ENCODE assay signal across 1 cellular context in the genomic region with DNA sequence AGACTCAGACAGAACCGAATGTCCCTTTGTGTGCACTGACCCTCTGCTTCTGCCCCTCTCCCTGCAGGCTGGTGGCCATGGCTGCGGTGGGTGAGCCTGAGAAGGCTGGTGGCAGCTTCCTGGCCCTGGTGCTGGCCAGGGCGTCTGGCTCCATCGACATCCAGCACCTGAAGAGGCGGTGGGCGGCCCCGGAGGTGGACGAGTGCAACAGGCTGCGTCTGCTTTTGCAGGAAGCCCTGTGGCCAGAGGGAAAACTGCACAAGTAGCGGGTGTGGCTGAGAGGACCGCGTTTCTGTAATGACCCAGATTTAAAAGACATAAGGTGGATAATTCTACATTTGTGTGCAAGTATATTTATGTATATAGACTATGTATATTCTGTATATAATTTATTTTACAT.
TF ChIP-seq lines count a peak whose summit lies in the region.

No MANE protein-coding gene starts in this region.

TF ChIP-seq in GM23338, 12 proteins besides CTCF, POLR2A, EP300 and RAD21 (continued from another document):
- TF ChIP-seq, protein P1, sequence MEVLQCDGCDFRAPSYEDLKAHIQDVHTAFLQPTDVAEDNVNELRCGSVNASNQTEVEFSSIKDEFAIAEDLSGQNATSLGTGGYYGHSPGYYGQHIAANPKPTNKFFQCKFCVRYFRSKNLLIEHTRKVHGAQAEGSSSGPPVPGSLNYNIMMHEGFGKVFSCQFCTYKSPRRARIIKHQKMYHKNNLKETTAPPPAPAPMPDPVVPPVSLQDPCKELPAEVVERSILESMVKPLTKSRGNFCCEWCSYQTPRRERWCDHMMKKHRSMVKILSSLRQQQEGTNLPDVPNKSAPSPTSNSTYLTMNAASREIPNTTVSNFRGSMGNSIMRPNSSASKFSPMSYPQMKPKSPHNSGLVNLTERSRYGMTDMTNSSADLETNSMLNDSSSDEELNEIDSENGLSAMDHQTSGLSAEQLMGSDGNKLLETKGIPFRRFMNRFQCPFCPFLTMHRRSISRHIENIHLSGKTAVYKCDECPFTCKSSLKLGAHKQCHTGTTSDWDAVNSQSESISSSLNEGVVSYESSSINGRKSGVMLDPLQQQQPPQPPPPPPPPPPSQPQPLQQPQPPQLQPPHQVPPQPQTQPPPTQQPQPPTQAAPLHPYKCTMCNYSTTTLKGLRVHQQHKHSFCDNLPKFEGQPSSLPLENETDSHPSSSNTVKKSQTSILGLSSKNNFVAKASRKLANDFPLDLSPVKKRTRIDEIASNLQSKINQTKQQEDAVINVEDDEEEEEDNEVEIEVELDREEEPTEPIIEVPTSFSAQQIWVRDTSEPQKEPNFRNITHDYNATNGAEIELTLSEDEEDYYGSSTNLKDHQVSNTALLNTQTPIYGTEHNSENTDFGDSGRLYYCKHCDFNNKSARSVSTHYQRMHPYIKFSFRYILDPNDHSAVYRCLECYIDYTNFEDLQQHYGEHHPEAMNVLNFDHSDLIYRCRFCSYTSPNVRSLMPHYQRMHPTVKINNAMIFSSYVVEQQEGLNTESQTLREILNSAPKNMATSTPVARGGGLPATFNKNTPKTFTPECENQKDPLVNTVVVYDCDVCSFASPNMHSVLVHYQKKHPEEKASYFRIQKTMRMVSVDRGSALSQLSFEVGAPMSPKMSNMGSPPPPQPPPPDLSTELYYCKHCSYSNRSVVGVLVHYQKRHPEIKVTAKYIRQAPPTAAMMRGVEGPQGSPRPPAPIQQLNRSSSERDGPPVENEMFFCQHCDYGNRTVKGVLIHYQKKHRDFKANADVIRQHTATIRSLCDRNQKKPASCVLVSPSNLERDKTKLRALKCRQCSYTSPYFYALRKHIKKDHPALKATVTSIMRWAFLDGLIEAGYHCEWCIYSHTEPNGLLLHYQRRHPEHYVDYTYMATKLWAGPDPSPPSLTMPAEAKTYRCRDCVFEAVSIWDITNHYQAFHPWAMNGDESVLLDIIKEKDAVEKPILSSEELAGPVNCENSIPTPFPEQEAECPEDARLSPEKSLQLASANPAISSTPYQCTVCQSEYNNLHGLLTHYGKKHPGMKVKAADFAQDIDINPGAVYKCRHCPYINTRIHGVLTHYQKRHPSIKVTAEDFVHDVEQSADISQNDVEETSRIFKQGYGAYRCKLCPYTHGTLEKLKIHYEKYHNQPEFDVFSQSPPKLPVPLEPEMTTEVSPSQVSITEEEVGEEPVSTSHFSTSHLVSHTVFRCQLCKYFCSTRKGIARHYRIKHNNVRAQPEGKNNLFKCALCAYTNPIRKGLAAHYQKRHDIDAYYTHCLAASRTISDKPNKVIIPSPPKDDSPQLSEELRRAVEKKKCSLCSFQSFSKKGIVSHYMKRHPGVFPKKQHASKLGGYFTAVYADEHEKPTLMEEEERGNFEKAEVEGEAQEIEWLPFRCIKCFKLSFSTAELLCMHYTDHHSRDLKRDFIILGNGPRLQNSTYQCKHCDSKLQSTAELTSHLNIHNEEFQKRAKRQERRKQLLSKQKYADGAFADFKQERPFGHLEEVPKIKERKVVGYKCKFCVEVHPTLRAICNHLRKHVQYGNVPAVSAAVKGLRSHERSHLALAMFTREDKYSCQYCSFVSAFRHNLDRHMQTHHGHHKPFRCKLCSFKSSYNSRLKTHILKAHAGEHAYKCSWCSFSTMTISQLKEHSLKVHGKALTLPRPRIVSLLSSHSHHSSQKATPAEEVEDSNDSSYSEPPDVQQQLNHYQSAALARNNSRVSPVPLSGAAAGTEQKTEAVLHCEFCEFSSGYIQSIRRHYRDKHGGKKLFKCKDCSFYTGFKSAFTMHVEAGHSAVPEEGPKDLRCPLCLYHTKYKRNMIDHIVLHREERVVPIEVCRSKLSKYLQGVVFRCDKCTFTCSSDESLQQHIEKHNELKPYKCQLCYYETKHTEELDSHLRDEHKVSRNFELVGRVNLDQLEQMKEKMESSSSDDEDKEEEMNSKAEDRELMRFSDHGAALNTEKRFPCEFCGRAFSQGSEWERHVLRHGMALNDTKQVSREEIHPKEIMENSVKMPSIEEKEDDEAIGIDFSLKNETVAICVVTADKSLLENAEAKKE (CRISPR knock-in tag; IDR thresholded peaks at IDR 0.05): no peak
- no peak for TF ChIP-seq NANOG (IDR thresholded peaks at IDR 0.05; ENCODE audit: borderline replicate concordance)
